8 cellular contexts compared by ENCODE assay signal in genomic region chr11:115869780-115870431, GRCh38.
A peak's percentile ranks its signal among the peaks of the same experiment; 100 is the strongest.
DNase-seq lines count a peak whose midpoint lies in the region; ATAC-seq and TF ChIP-seq lines count a peak whose summit lies in the region.

No MANE protein-coding gene starts in this region.

- no TSS peak for BruUV-seq in OCI-LY7 (replicated peaks; lab: Mats Ljungman, UMichigan)

- H3K9me3 ChIP-seq in OCI-LY7 (ENCODE audit: low read length) (no peaks in the 10 kb centered on the region; the same call in 1 of the 2 replicates), hepatocyte (ENCODE audit: low read depth) (no peaks in the 10 kb centered on the region)

- peak; percentile 55 for ATAC-seq in GM19455 (IDR thresholded peaks at IDR 0.05; ENCODE audit: unreplicated experiment)
- peak; percentile 67 for ATAC-seq in HG03442 (IDR thresholded peaks at IDR 0.05; ENCODE audit: unreplicated experiment)

- CTCF ChIA-PET in OCI-LY7 (lab: Charles Lee; ENCODE audit: unreplicated experiment) = interaction anchor here (1.0 to 1.9 kb wide), 3 partner anchors 41 to 119 kb away, joined by 3 to 8 read pairs (median 4); no protein-coding TSS in a partner anchor

- H2AFZ ChIP-seq in OCI-LY7 (ENCODE audit: low read length) (no peak overlapping the region), hepatocyte (no peak overlapping the region)

- peaks cover 67% of the 10 kb centered on the region for H3K9me3 Mint-ChIP-seq in HFFc6

- WGBS in hepatocyte (ENCODE audit: low lambda C conversion rate, missing lambda C conversion rate) = 57% methylated on average over 5 of the region's 5 CpGs

- no peak overlapping the region; the same call in 1 of the 2 replicates for H3K4me2 ChIP-seq in OCI-LY7 (ENCODE audit: low read length)
- H3K4me2 ChIP-seq in hepatocyte = no peak overlapping the region

- intact Hi-C loops in OCI-LY7 (cut with micrococcal nuclease; ENCODE audit: unreplicated experiment) = loop anchor here (1.0 to 2.0 kb wide), 4 partner anchors 42 to 354 kb away; no protein-coding TSS in a partner anchor

- H3K4me3 ChIP-seq in OCI-LY7 (ENCODE audit: low read depth, low read length, poor library complexity, severe bottlenecking) = no peak overlapping the region
- no peak overlapping the region for H3K4me3 ChIP-seq in hepatocyte

- H3K4me1 Mint-ChIP-seq in HFFc6 (ENCODE audit: low read depth) = no peaks in the 10 kb centered on the region

- H3K27ac Mint-ChIP-seq in HFFc6 = no peak overlapping the region

- POLR2A ChIA-PET in OCI-LY7 (lab: Charles Lee) = interaction anchor here (0.8 to 3.9 kb wide), 4 partner anchors 20 to 404 kb away, joined by 3 to 12 read pairs (median 3); no protein-coding TSS in a partner anchor

- peaks cover 47% of the 10 kb centered on the region for H3K4me1 ChIP-seq in OCI-LY7 (ENCODE audit: insufficient read depth, low read length, poor library complexity, severe bottlenecking)
- no peaks in the 10 kb centered on the region for H3K4me1 ChIP-seq in hepatocyte (ENCODE audit: insufficient read depth)

- H3K36me3 ChIP-seq in OCI-LY7 (ENCODE audit: insufficient read depth, low read length) (no peaks in the 10 kb centered on the region), hepatocyte (replicated peaks; ENCODE audit: insufficient read depth, low read depth) (no peaks in the 10 kb centered on the region)

- H3K27me3 ChIP-seq in hepatocyte = peaks cover 10% of the 10 kb centered on the region

- no peaks in the 10 kb centered on the region for H3K9me2 ChIP-seq in OCI-LY7 (ENCODE audit: insufficient read depth, low read length)
- H3K9me2 ChIP-seq in hepatocyte (replicated peaks; ENCODE audit: insufficient read depth) = no peaks in the 10 kb centered on the region

- H4K20me1 ChIP-seq in OCI-LY7 (ENCODE audit: insufficient read depth, low read length) (no peaks in the 10 kb centered on the region), hepatocyte (ENCODE audit: insufficient read depth, poor library complexity, severe bottlenecking) (no peaks in the 10 kb centered on the region)

- H3K79me2 ChIP-seq in OCI-LY7 (ENCODE audit: insufficient read depth, low read depth, low read length) = no peaks in the 10 kb centered on the region
- no peaks in the 10 kb centered on the region for H3K79me2 ChIP-seq in hepatocyte

- DNase-seq in GM10266 (ENCODE audit: extremely low spot score) (peak; percentile 52), OCI-LY7 (ENCODE audit: low spot score) (peak; percentile 82), hepatocyte (ENCODE audit: low spot score) (peak; percentile 58), HFFc6 (no peak), mesenteric fat pad (ENCODE audit: low spot score) (no peak)
- no peak for DNase-seq in stimulated activated CD4-positive, alpha-beta T cell treated with anti-CD3 and anti-CD28 coated beads, Interleukin-4, amount 100 ng/mL, for 4 hours

- H3K4me3 Mint-ChIP-seq in HFFc6 = no peak overlapping the region

- H3K27ac ChIP-seq in OCI-LY7 (ENCODE audit: low read depth, low read length, poor library complexity, severe bottlenecking) (no peak overlapping the region), hepatocyte (no peak overlapping the region)

- H3K36me3 Mint-ChIP-seq in HFFc6 (ENCODE audit: low read depth) = no peaks in the 10 kb centered on the region; the same call in 1 of the 2 replicates

- TF ChIP-seq CTCF in GM10266 (IDR thresholded peaks at IDR 0.05; ENCODE audit: control insufficient read depth, insufficient read depth, low read depth, missing control alignments) (peak; percentile 76), OCI-LY7 (conservative IDR thresholded peaks at IDR 0.05; ENCODE audit: low read length) (peak; percentile 89), hepatocyte (IDR thresholded peaks at IDR 0.05; ENCODE audit: poor library complexity) (peak; percentile 52), HFFc6 (IDR thresholded peaks at IDR 0.05) (no peak)

- H3K27me3 Mint-ChIP-seq in HFFc6 (ENCODE audit: insufficient read depth) = no peaks in the 10 kb centered on the region

Comparison
In these comparisons a context has a peak if more than half of its experiments do, and no peak if none do; other contexts are left out.
1. DNase-seq: peak in GM10266 (single experiment), OCI-LY7 (single experiment) and hepatocyte (single experiment); none in HFFc6 (single experiment), stimulated activated CD4-positive, alpha-beta T cell treated with anti-CD3 and anti-CD28 coated beads, Interleukin-4, amount 100 ng/mL, for 4 hours (0 of 2) and mesenteric fat pad (single experiment).